In the genomic region with DNA sequence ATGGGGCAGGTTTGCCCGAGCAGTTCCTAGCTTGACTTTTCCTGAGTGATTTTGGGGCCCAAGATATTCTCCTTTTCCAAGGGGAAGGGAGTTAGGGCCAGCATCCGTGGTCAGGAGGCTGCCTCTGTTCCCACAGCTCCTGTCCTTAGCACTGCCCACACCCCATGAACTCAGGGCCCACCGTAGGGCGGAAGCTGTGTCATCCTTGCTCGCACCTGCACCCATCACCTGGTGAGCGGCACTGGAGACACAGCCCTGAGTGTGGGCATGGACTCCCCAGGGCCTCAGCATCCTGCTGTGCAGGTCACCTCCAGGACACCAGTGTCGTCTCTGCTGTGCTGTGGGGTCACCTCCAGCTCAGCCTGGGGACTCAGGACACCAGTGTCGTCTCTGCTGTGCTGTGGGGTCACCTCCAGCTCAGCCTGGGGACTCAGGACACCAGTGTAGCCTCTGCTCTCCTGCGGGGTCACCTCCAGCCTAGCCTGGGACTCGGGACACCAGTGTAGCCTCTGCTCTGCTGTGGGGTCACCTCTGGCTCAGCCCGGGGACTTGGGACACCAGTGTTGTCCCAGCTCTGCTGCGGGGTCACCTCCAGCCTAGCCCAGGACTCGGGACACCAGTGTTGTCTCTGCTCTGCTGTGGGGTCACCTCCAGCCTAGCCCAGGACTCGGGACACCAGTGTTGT, we compare ENCODE assay signal across 19 cellular contexts.
A peak's percentile ranks its signal among the peaks of the same experiment; 100 is the strongest.
DNase-seq lines count a peak whose midpoint lies in the region; ATAC-seq and TF ChIP-seq lines count a peak whose summit lies in the region.
"Had no signal": no experiment of that assay in that cellular context is flagged by ENCODE, and none has a peak within 500 bp of the region (broad histone marks: within the 10 kb centered on the region; RNA-seq: fewer than 3 reads in every experiment).

No MANE protein-coding gene starts in this region.

- no peaks in the 10 kb centered on the region for H3K36me3 ChIP-seq in mesendoderm (ENCODE audit: control insufficient read depth, insufficient read depth, low read length)
- no peaks in the 10 kb centered on the region for H3K36me3 ChIP-seq in spleen

- H2BK5ac ChIP-seq in mesendoderm (ENCODE audit: low read length): peak overlapping the region; percentile 44

- no peak overlapping the region for H4K5ac ChIP-seq in mesendoderm (ENCODE audit: low read length)

- H3K79me1 ChIP-seq in mesendoderm (ENCODE audit: low read length): no peaks in the 10 kb centered on the region

- no peak overlapping the region for H3K4me2 ChIP-seq in mesendoderm (ENCODE audit: low read length)

- H3K27me3 ChIP-seq in mesendoderm (ENCODE audit: insufficient read depth, low read length, poor library complexity) (no peaks in the 10 kb centered on the region), spleen (replicated peaks in 1 of 7) (peaks cover 0 to 3% (median 0%) of the 10 kb centered on the region in 7 donors)

- no peak overlapping the region for H4K8ac ChIP-seq in mesendoderm (ENCODE audit: low read depth, low read length)

- no peak for TF ChIP-seq CTCF in spleen (IDR thresholded peaks at IDR 0.05 in 8 of 11, conservative IDR thresholded peaks at IDR 0.05 in 3 of 11)

- ATAC-seq in left ventricle myocardium superior (no peak), left cardiac atrium (no peak)
- ATAC-seq: Panc1, SK-N-SH treated with all-trans-retinoic acid at 6 μM for 48 hours had no signal

- no CpG with 5 or more reads among the region's 14 CpGs for WGBS in mesendoderm (ENCODE audit: extremely low coverage, insufficient coverage, low lambda C conversion rate)
- 71 to 85% (median 76%) methylated on average over 10 to 14 of the region's 14 CpGs for WGBS in spleen, 5 donors

- no peak overlapping the region for H3K4ac ChIP-seq in mesendoderm (ENCODE audit: low read depth, low read length)

- H3K4me3 ChIP-seq in mesendoderm (ENCODE audit: low read length): no peak overlapping the region
- H3K4me3 ChIP-seq in spleen: no peak overlapping the region

- H3K56ac ChIP-seq in mesendoderm (ENCODE audit: low read length): peak overlapping the region; percentile 40

- no peak for TF ChIP-seq POLR2A in spleen (IDR thresholded peaks at IDR 0.05)

- H2AK5ac ChIP-seq in mesendoderm (ENCODE audit: low read length): no peak overlapping the region

- no peak overlapping the region for H3K9ac ChIP-seq in mesendoderm (ENCODE audit: low read length)

- H3K27ac ChIP-seq in mesendoderm (ENCODE audit: low read depth, low read length) (no peak overlapping the region), spleen (no peak overlapping the region)

- H2BK15ac ChIP-seq in mesendoderm (replicated peaks; ENCODE audit: low read depth): no peak overlapping the region

- H3K18ac ChIP-seq in mesendoderm (ENCODE audit: low read length): no peak overlapping the region

- H2BK120ac ChIP-seq in mesendoderm (ENCODE audit: low read depth, low read length): no peak overlapping the region

- intact Hi-C loops in left ventricle myocardium superior (cut with micrococcal nuclease): no loop called here
- intact Hi-C loops in left cardiac atrium (cut with DNase I): no loop called here
- intact Hi-C loops in spleen (cut with DNase I; ENCODE audit: low total_unique reads): no loop called here

- no peaks in the 10 kb centered on the region for H3K9me3 ChIP-seq in spleen

- H3K4me1 ChIP-seq in mesendoderm (ENCODE audit: control insufficient read depth, low read depth, low read length): peaks cover 9% of the 10 kb centered on the region
- no peaks in the 10 kb centered on the region for H3K4me1 ChIP-seq in spleen

- no peaks in the 10 kb centered on the region for H3K79me2 ChIP-seq in mesendoderm (ENCODE audit: control insufficient read depth, insufficient read depth, low read length)

- H3K23ac ChIP-seq in mesendoderm (ENCODE audit: low read length): no peak overlapping the region

- DNase-seq in left ventricle myocardium superior (peak; percentile 19), left cardiac atrium (no peak), mesendoderm (no peak), spleen (peak; percentile 63), NCI-H345 (lab: John Stamatoyannopoulos, UW) (no peak), NCI-H1417 (lab: John Stamatoyannopoulos, UW) (no peak), NCI-H524 treated with DMSO at 0.1 percent for 48 hours (lab: John Stamatoyannopoulos, UW) (no peak)
- DNase-seq: CD4-positive, CD25-positive, alpha-beta regulatory T cell; DMS79; Karpas-422; MV-4-11; NCI-H1105 treated with DMSO at 0.1 percent for 48 hours; NCI-H1694; NCI-H2081 treated with DMSO at 0.1 percent for 48 hours; NCI-H446 treated with DMSO at 0.1 percent for 48 hours; NCI-H748 treated with DMSO at 0.1 percent for 48 hours; SIG-M5 had no signal

Comparison
In these comparisons a context has a peak if more than half of its experiments do, and no peak if none do; other contexts are left out.
1. DNase-seq: peak in left ventricle myocardium superior (single experiment) and spleen (single experiment); none in left cardiac atrium (single experiment), mesendoderm (single experiment), NCI-H345 (single experiment), NCI-H1417 (0 of 3) and NCI-H524 treated with DMSO at 0.1 percent for 48 hours (single experiment).